ENCODE assay signal across 19 cellular contexts in genomic region chr2:105879106-105879797, GRCh38.
DNase-seq lines count a peak whose midpoint lies in the region; ATAC-seq lines count a peak whose summit lies in the region.
"Had no signal": no experiment of that assay in that cellular context is flagged by ENCODE, and none has a peak within 500 bp of the region (broad histone marks: within the 10 kb centered on the region; RNA-seq: fewer than 3 reads in every experiment).

No MANE protein-coding gene starts in this region.

- no peaks in the 10 kb centered on the region for H3K9me3 Mint-ChIP-seq in activated T-cell treated with anti-CD3 and anti-CD28 coated beads, Interleukin-2, amount 50 U/mL, for 24 hours
- no peaks in the 10 kb centered on the region for H3K9me3 Mint-ChIP-seq in activated T-helper 17 cell treated with anti-CD3 and anti-CD28 coated beads, Interleukin-2, amount 50 U/mL, for 72 hours
- no peaks in the 10 kb centered on the region for H3K9me3 Mint-ChIP-seq in stimulated activated naive CD8-positive, alpha-beta T cell treated with anti-CD3 and anti-CD28 coated beads, Interleukin-15, amount 100 ng/mL, for 72 hours

- no peak for DNase-seq in activated T-cell treated with anti-CD3 and anti-CD28 coated beads, Interleukin-2, amount 50 U/mL, for 24 hours
- DNase-seq in activated T-cell treated with anti-CD3 and anti-CD28 coated beads, Interleukin-2, amount 50 U/mL, for 48 hours: no peak
- DNase-seq in left colon (peak; percentile 62 to 63), ecto neural progenitor cell (ENCODE audit: low spot score) (no peak)
- no peak for DNase-seq in stimulated activated naive CD8-positive, alpha-beta T cell treated with anti-CD3 and anti-CD28 coated beads, Interleukin-15, amount 100 ng/mL, for 72 hours
- no peak for DNase-seq in stimulated activated CD4-positive, alpha-beta T cell treated with anti-CD3 and anti-CD28 coated beads, Interleukin-15, amount 100 ng/mL, for 24 hours
- DNase-seq: anterior cingulate cortex; C1 segment of cervical spinal cord; cerebellar nuclear complex; effector memory CD4-positive, alpha-beta T cell; GDM1; NCI-H1417 treated with DMSO at 0.1 percent for 48 hours; NCI-H526; right cardiac atrium; SW 1271 had no signal

- H3K27me3 Mint-ChIP-seq in activated T-cell treated with anti-CD3 and anti-CD28 coated beads, Interleukin-2, amount 50 U/mL, for 24 hours: no peaks in the 10 kb centered on the region
- H3K27me3 Mint-ChIP-seq in activated T-helper 17 cell treated with anti-CD3 and anti-CD28 coated beads, Interleukin-2, amount 50 U/mL, for 72 hours: no peaks in the 10 kb centered on the region
- no peaks in the 10 kb centered on the region for H3K27me3 Mint-ChIP-seq in stimulated activated naive CD8-positive, alpha-beta T cell treated with anti-CD3 and anti-CD28 coated beads, Interleukin-15, amount 100 ng/mL, for 72 hours
- H3K27me3 Mint-ChIP-seq: stimulated activated memory B cell treated with anti-CD40 and anti-IgM and Interleukin-4, amounts not matched to agents 10 μg/mL and 1 μg/mL and 100 μg/mL, for 72 hours had no signal

- intact Hi-C loops in left colon (cut with DNase I, micrococcal nuclease): no loop called here

- peaks cover 98% of the 10 kb centered on the region for H3K36me3 Mint-ChIP-seq in activated T-cell treated with anti-CD3 and anti-CD28 coated beads, Interleukin-2, amount 50 U/mL, for 24 hours (ENCODE audit: low read depth)
- peaks cover 97% of the 10 kb centered on the region for H3K36me3 Mint-ChIP-seq in activated T-helper 17 cell treated with anti-CD3 and anti-CD28 coated beads, Interleukin-2, amount 50 U/mL, for 72 hours (ENCODE audit: low read depth)

- no peak overlapping the region for H3K4me3 Mint-ChIP-seq in activated T-cell treated with anti-CD3 and anti-CD28 coated beads, Interleukin-2, amount 50 U/mL, for 24 hours
- H3K4me3 Mint-ChIP-seq in activated T-helper 17 cell treated with anti-CD3 and anti-CD28 coated beads, Interleukin-2, amount 50 U/mL, for 72 hours: peak overlapping the region; percentile 34
- no peak overlapping the region for H3K4me3 Mint-ChIP-seq in stimulated activated naive CD8-positive, alpha-beta T cell treated with anti-CD3 and anti-CD28 coated beads, Interleukin-15, amount 100 ng/mL, for 72 hours
- H3K4me3 Mint-ChIP-seq: stimulated activated memory B cell treated with anti-CD40 and anti-IgM and Interleukin-4, amounts not matched to agents 10 μg/mL and 1 μg/mL and 100 μg/mL, for 72 hours had no signal

- ATAC-seq in activated T-helper 17 cell treated with anti-CD3 and anti-CD28 coated beads, Interleukin-2, amount 50 U/mL, for 72 hours (replicated peaks): peak; percentile 43
- ATAC-seq in left colon (peak; percentile 85), HG02759 (IDR thresholded peaks at IDR 0.05; ENCODE audit: unreplicated experiment) (no peak)
- ATAC-seq in stimulated activated naive CD8-positive, alpha-beta T cell treated with anti-CD3 and anti-CD28 coated beads, Interleukin-15, amount 100 ng/mL, for 72 hours: peak; percentile 33
- ATAC-seq: A549; right cardiac atrium; stimulated activated memory B cell treated with anti-CD40 and anti-IgM and Interleukin-4, amounts not matched to agents 10 μg/mL and 1 μg/mL and 100 μg/mL, for 72 hours had no signal

- H3K27ac Mint-ChIP-seq in activated T-cell treated with anti-CD3 and anti-CD28 coated beads, Interleukin-2, amount 50 U/mL, for 24 hours: peak overlapping the region; percentile 80
- peak overlapping the region; percentile 76 for H3K27ac Mint-ChIP-seq in activated T-helper 17 cell treated with anti-CD3 and anti-CD28 coated beads, Interleukin-2, amount 50 U/mL, for 72 hours
- H3K27ac Mint-ChIP-seq in stimulated activated naive CD8-positive, alpha-beta T cell treated with anti-CD3 and anti-CD28 coated beads, Interleukin-15, amount 100 ng/mL, for 72 hours: peak overlapping the region; percentile 54 to 57

- H3K4me1 Mint-ChIP-seq in activated T-cell treated with anti-CD3 and anti-CD28 coated beads, Interleukin-2, amount 50 U/mL, for 24 hours (ENCODE audit: low read depth): peaks cover 96% of the 10 kb centered on the region
- H3K4me1 Mint-ChIP-seq in activated T-helper 17 cell treated with anti-CD3 and anti-CD28 coated beads, Interleukin-2, amount 50 U/mL, for 72 hours: peaks cover 69% of the 10 kb centered on the region
- H3K4me1 Mint-ChIP-seq in stimulated activated naive CD8-positive, alpha-beta T cell treated with anti-CD3 and anti-CD28 coated beads, Interleukin-15, amount 100 ng/mL, for 72 hours: peaks cover 95% of the 10 kb centered on the region

Comparison
In these comparisons a context has a peak if more than half of its experiments do, and no peak if none do; other contexts are left out.
1. DNase-seq: peak in left colon (2 of 2); none in activated T-cell treated with anti-CD3 and anti-CD28 coated beads, Interleukin-2, amount 50 U/mL, for 24 hours (single experiment), activated T-cell treated with anti-CD3 and anti-CD28 coated beads, Interleukin-2, amount 50 U/mL, for 48 hours (0 of 2), stimulated activated naive CD8-positive, alpha-beta T cell treated with anti-CD3 and anti-CD28 coated beads, Interleukin-15, amount 100 ng/mL, for 72 hours (0 of 2), ecto neural progenitor cell (single experiment) and stimulated activated CD4-positive, alpha-beta T cell treated with anti-CD3 and anti-CD28 coated beads, Interleukin-15, amount 100 ng/mL, for 24 hours (single experiment).
2. Peak in every context shown above with its lines, with median percentiles within 50 percentile points of each other: H3K27ac Mint-ChIP-seq.